In genomic region chr1:64469977-64470669, GRCh38 we compare ENCODE assay signal across 7 cellular contexts. TPM values are rescaled to one million over a fixed set of nuclear protein-coding genes. Genes with fewer than 3 reads are reported as not detected.
A peak's percentile ranks its signal among the peaks of the same experiment; 100 is the strongest.
DNase-seq lines count a peak whose midpoint lies in the region; ATAC-seq and TF ChIP-seq lines count a peak whose summit lies in the region.

Gene CACHD1 (plus strand): TSS chr1:64470129. CDS start chr1:64470745, 616 bp downstream.

- TF ChIP-seq CTCF in liver (IDR thresholded peaks at IDR 0.05; ENCODE audit: low read depth, low read length, missing input control): peak; percentile 44

- peak within 1 kb of the TSS; percentile 55 to 80 (median 67) for H3K4me3 ChIP-seq in liver (ENCODE audit: low read depth in 1 of 3, low read length in 3 of 3)

- H3K27ac ChIP-seq in liver (ENCODE audit: low read depth in 1 of 2, low read length in 2 of 2): peak within 1 kb of the TSS; percentile 55 to 74

- WGBS in liver: under 1% methylated on average over 84 of the region's 84 CpGs

- H3K27me3 ChIP-seq in liver (ENCODE audit: control insufficient read depth in 4 of 4, insufficient read depth in 4 of 4, low read length in 3 of 4): no peaks in the 10 kb centered on the region

- H3K9ac ChIP-seq in liver (ENCODE audit: low read depth in 1 of 2, low read length in 2 of 2): peak within 1 kb of the TSS in 1 of 2 donors; percentile 6

- no peaks in the 10 kb centered on the region for H3K36me3 ChIP-seq in liver (ENCODE audit: control insufficient read depth in 4 of 4, insufficient read depth in 3 of 4, low read depth in 1 of 4, low read length in 3 of 4)

- peak; percentile 72 to 78 for TF ChIP-seq RAD21 in liver (IDR thresholded peaks at IDR 0.05)

- ATAC-seq in GM18511 (IDR thresholded peaks at IDR 0.05; ENCODE audit: unreplicated experiment) (peak; percentile 85), HG02981 (IDR thresholded peaks at IDR 0.05; ENCODE audit: unreplicated experiment) (peak; percentile 71)

- DNase-seq in NCI-H2196 (lab: John Stamatoyannopoulos, UW; ENCODE audit: unreplicated experiment) (peak; percentile 69), dermis microvascular lymphatic vessel endothelial cell (ENCODE audit: low read depth in 2 of 2) (peak; percentile 72 to 90)
- DNase-seq in activated CD4-positive, alpha-beta T cell treated with anti-CD3 and anti-CD28 coated beads for 48 hours: peak; percentile 82
- DNase-seq in stimulated activated CD4-positive, alpha-beta T cell treated with anti-CD3 and anti-CD28 coated beads, Interleukin-2, amount 100 ng/mL, for 24 hours: peak; percentile 68 to 82

- no peaks in the 10 kb centered on the region for H3K9me3 ChIP-seq in liver (ENCODE audit: control insufficient read depth in 4 of 4, low read length in 3 of 4)

- H3K4me1 ChIP-seq in liver (ENCODE audit: control insufficient read depth in 4 of 4, insufficient read depth in 4 of 4, low read length in 3 of 4): peaks cover 3 to 19% (median 12%) of the 10 kb centered on the region in 4 donors

TF ChIP-seq in liver, 16 proteins besides CTCF, POLR2A, EP300 and RAD21:
- TF ChIP-seq ATF3 (IDR thresholded peaks at IDR 0.05) (no peak), REST (IDR thresholded peaks at IDR 0.05) (peak; percentile 42), YY1 (IDR thresholded peaks at IDR 0.05) (peak; percentile 56), JUND (IDR thresholded peaks at IDR 0.05) (no peak), SP1 (IDR thresholded peaks at IDR 0.05) (peak; percentile 11)

RNA-seq across cellular contexts. Expression of gene CACHD1, which starts in this region (rescaled TPM):
- total RNA-seq in dermis microvascular lymphatic vessel endothelial cell: 2.8 and 4.4 TPM in 2 replicates
- 1 to 10 TPM; 3.3 to 4.2 TPM for total RNA-seq in liver
- polyA plus RNA-seq in liver: 1 to 10 TPM in 1 of 2 donors, under 1 TPM in 1; 0.68 to 1.3 TPM

Comparison
In these comparisons a context has a peak if more than half of its experiments do, and no peak if none do; other contexts are left out.
1. Peak in every context shown above with its lines: DNase-seq, ATAC-seq, H3K4me3 ChIP-seq and H3K27ac ChIP-seq.